ENCODE assay signal across 8 cellular contexts in the genomic region with DNA sequence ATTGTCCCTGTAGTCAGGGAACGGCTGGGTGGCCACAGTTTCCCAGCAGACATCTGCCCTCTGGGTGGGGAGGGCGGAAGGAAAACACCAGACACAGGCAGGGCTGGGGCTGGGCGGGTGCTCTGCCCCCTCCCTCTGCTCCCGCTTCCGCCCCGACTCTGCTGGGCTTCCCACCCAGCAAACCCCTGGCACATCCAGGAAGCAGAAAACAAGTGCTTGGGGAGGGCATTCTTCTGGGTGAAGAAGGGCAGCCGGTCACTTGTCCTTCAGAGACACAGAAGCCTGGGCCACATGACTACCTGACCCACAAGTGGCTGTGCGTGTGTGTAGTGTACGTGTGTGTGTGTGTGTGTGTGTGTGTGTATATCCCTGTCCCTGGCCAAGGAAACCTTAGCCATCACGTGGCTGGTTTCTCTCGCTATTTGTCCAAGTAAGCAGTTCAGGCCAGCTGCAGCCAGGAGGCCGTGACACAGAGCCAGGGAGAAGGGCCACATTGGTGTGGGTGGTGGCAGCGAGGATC.
DNase-seq lines count a peak whose midpoint lies in the region; ATAC-seq and TF ChIP-seq lines count a peak whose summit lies in the region.

No MANE protein-coding gene starts in this region.

- no peaks in the 10 kb centered on the region for H3K9me3 ChIP-seq in testis

- H3K27me3 Mint-ChIP-seq in chondrocyte (ENCODE audit: low read depth) = no peaks in the 10 kb centered on the region

- peak overlapping the region; percentile 70 to 73 for H3K27ac ChIP-seq in testis

- peaks cover 49% of the 10 kb centered on the region for H3K4me1 ChIP-seq in testis

- no peak for TF ChIP-seq POLR2A in testis (IDR thresholded peaks at IDR 0.05)

- intact Hi-C loops in testis (cut with DNase I; ENCODE audit: low total_unique reads) = no loop called here

- H3K36me3 ChIP-seq in testis (ENCODE audit: low read depth, missing control alignments) = no peaks in the 10 kb centered on the region

- ATAC-seq in GM21576 (IDR thresholded peaks at IDR 0.05; ENCODE audit: unreplicated experiment) = no peak
- no peak for ATAC-seq in GM21825 (IDR thresholded peaks at IDR 0.05; ENCODE audit: unreplicated experiment)

- WGBS in testis, 2 donors = 33 to 36% methylated on average over 9 to 13 of the region's 13 CpGs

- H3K4me3 ChIP-seq in testis = no peak overlapping the region

- no peak overlapping the region for H3K4me3 Mint-ChIP-seq in chondrocyte (ENCODE audit: unreplicated experiment)

- peaks cover 75% of the 10 kb centered on the region for H3K4me1 Mint-ChIP-seq in chondrocyte (ENCODE audit: low read depth)

- H3K27me3 ChIP-seq in testis = no peaks in the 10 kb centered on the region

- TF ChIP-seq CTCF in chondrocyte (IDR thresholded peaks at IDR 0.05) (no peak), testis (IDR thresholded peaks at IDR 0.05) (peak in 1 of 3 experiments; percentile 48)

- peaks cover 15% of the 10 kb centered on the region for H3K36me3 Mint-ChIP-seq in chondrocyte (ENCODE audit: low read depth)

- DNase-seq in NCI-H510A treated with DMSO at 0.1 percent for 48 hours (lab: John Stamatoyannopoulos, UW) = peak; percentile 13
- no peak for DNase-seq in NCI-H510A (lab: John Stamatoyannopoulos, UW)
- no peak for DNase-seq in chondrocyte (ENCODE audit: low spot score)
- DNase-seq in midbrain (lab: John Stamatoyannopoulos, UW) = peak; percentile 70
- peak; percentile 82 for DNase-seq in testis
- DNase-seq in GF-D8 (lab: John Stamatoyannopoulos, UW) = no peak

- no peaks in the 10 kb centered on the region for H3K9me3 Mint-ChIP-seq in chondrocyte (ENCODE audit: low read depth)

- peak overlapping the region; percentile 49 for H3K27ac Mint-ChIP-seq in chondrocyte (ENCODE audit: unreplicated experiment)

Comparison
In these comparisons a context has a peak if more than half of its experiments do, and no peak if none do; other contexts are left out.
1. DNase-seq: peak in NCI-H510A treated with DMSO at 0.1 percent for 48 hours (single experiment), midbrain (single experiment) and testis (single experiment); none in NCI-H510A (single experiment), chondrocyte (single experiment) and GF-D8 (single experiment).